In the genomic region with DNA sequence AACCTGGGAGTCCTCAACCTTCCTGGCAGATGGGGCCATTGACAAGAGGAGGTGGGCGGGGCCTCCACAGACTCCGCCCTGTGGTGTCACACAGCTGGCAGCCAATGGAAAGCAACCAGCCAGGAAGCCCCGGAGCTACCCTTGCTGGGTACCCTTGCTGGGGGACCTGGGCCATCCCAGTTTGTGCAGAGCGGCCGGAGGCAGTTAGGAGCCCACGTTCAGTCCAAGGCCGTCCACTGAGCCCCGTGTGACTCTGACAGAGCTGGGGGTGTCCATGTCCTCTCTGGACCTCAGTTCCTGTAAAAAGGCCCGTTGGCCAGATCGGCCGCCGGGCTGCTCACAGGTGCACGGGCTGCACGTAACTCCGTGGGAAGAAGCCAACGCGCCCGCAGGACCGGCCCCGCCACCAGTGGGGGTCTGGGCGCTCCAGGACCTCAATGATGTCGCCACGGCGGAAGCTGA, we compare ENCODE assay signal across 14 cellular contexts. TPM values are rescaled to one million over a fixed set of nuclear protein-coding genes. Genes with fewer than 3 reads are reported as not detected.
DNase-seq lines count a peak whose midpoint lies in the region; ATAC-seq, FAIRE-seq and TF ChIP-seq lines count a peak whose summit lies in the region.
"Had no signal": no experiment of that assay in that cellular context is flagged by ENCODE, and none has a peak within 500 bp of the region (broad histone marks: within the 10 kb centered on the region; RNA-seq: fewer than 3 reads in every experiment).

No MANE protein-coding gene starts in this region.

- H3K27ac ChIP-seq in OCI-LY7 (ENCODE audit: low read depth, low read length, poor library complexity, severe bottlenecking) (no peak overlapping the region), GM12878 (ENCODE audit: control insufficient read depth, insufficient read depth) (no peak overlapping the region)
- H3K27ac ChIP-seq: brain microvascular endothelial cell, esophagus muscularis mucosa, Peyer's patch had no signal

- no peaks in the 10 kb centered on the region for H3K9me2 ChIP-seq in OCI-LY7 (ENCODE audit: insufficient read depth, low read length)

- ATAC-seq in GM12878 (peak; percentile 69), GM19452 (IDR thresholded peaks at IDR 0.05; ENCODE audit: unreplicated experiment) (no peak), HG03521 (IDR thresholded peaks at IDR 0.05; ENCODE audit: unreplicated experiment) (no peak)

- H3K4me1 ChIP-seq in OCI-LY7 (ENCODE audit: insufficient read depth, low read length, poor library complexity, severe bottlenecking) = peaks cover 32% of the 10 kb centered on the region
- no peaks in the 10 kb centered on the region for H3K4me1 ChIP-seq in GM12878 (ENCODE audit: control insufficient read depth, insufficient read depth, low read length)
- H3K4me1 ChIP-seq: esophagus muscularis mucosa, HAP-1, Peyer's patch had no signal

- 90% methylated on average over 24 of the region's 24 CpGs for WGBS in GM12878 (ENCODE audit: insufficient coverage, insufficient replicate concordance, low lambda C conversion rate, missing lambda C conversion rate)

- CTCF ChIA-PET in OCI-LY7 (lab: Charles Lee; ENCODE audit: unreplicated experiment) = no interaction called here
- CTCF ChIA-PET in GM12878 (lab: Yijun Ruan, JAX) = interaction anchor here (0.6 kb wide), 1 partner anchor 61 kb away, joined by 3 read pairs; no protein-coding TSS in a partner anchor

- H3K9ac ChIP-seq in GM12878 (ENCODE audit: control insufficient read depth, insufficient read depth, low read length) = no peak overlapping the region

- H3K36me3 ChIP-seq in OCI-LY7 (ENCODE audit: insufficient read depth, low read length) = peaks cover 60% of the 10 kb centered on the region
- peaks cover 0 to 15% of the 10 kb centered on the region in 2 experiments; a peak in 3 of 4 replicates for H3K36me3 ChIP-seq in GM12878 (ENCODE audit: control insufficient read depth in 2 of 2, insufficient read depth in 2 of 2, low read length in 1 of 2)
- H3K36me3 ChIP-seq: brain microvascular endothelial cell, HAP-1, Peyer's patch had no signal

- no peak for TF ChIP-seq EP300 in GM12878 (IDR thresholded peaks at IDR 0.05; ENCODE audit: borderline replicate concordance in 1 of 2, control insufficient read depth in 1 of 2, low read depth in 2 of 2, low read length in 2 of 2)

- TF ChIP-seq CTCF in OCI-LY7 (conservative IDR thresholded peaks at IDR 0.05; ENCODE audit: low read length) (no peak), GM12878 (IDR thresholded peaks at IDR 0.05 in 2 of 3, conservative IDR thresholded peaks at IDR 0.05 in 1 of 3; ENCODE audit: control insufficient read depth in 2 of 3, extremely low read depth in 1 of 3, insufficient read depth in 1 of 3, low read depth in 3 of 3, low read length in 3 of 3) (no peak)

- no peak overlapping the region for H3K4me3 ChIP-seq in OCI-LY7 (ENCODE audit: low read depth, low read length, poor library complexity, severe bottlenecking)
- H3K4me3 ChIP-seq in GM12878 = no peak overlapping the region
- H3K4me3 ChIP-seq: esophagus muscularis mucosa, HAP-1, Peyer's patch had no signal

- 0 out of 2 replicates have a peak, but pooled peaks cover 3% of the 10 kb centered on the region for H4K20me1 ChIP-seq in OCI-LY7 (ENCODE audit: insufficient read depth, low read length)
- no peaks in the 10 kb centered on the region for H4K20me1 ChIP-seq in GM12878 (ENCODE audit: control insufficient read depth, insufficient read depth)

- peak; percentile 78 for FAIRE-seq in GM12891 (lab: Jason Lieb, UNC)
- no peak for FAIRE-seq in GM12878 (lab: Jason Lieb, UNC)

- TF ChIP-seq POLR2A in GM12891 (IDR thresholded peaks at IDR 0.05; ENCODE audit: low read depth, low read length) (no peak), GM12878 (IDR thresholded peaks at IDR 0.05; ENCODE audit: low read depth, low read length) (no peak)

- H3K4me2 ChIP-seq in OCI-LY7 (ENCODE audit: low read length) (no peak overlapping the region), GM12878 (ENCODE audit: control insufficient read depth, insufficient read depth) (no peak overlapping the region)

- in situ Hi-C loops in GM12878 (cut with MboI) = no loop called here

- H3K79me2 ChIP-seq in OCI-LY7 (ENCODE audit: insufficient read depth, low read depth, low read length) (no peaks in the 10 kb centered on the region), GM12878 (ENCODE audit: control insufficient read depth, insufficient read depth, low read length) (no peaks in the 10 kb centered on the region)

- RAD21 ChIA-PET in GM12878 (lab: Charles Lee; ENCODE audit: unreplicated experiment) = no interaction called here

- POLR2A ChIA-PET in OCI-LY7 (lab: Charles Lee) (no interaction called here), GM12878 (lab: Charles Lee) (no interaction called here)

- DNase-seq in GM12891 (ENCODE audit: insufficient read length, low spot score) (no peak), OCI-LY7 (ENCODE audit: low spot score) (peak; percentile 79), GM12878 (ENCODE audit: low read depth, low spot score) (no peak), NCI-H2081 (lab: John Stamatoyannopoulos, UW) (no peak), NCI-H2196 treated with DMSO at 0.1 percent for 48 hours (lab: John Stamatoyannopoulos, UW; ENCODE audit: unreplicated experiment) (no peak)
- peak; percentile 52 for DNase-seq in stimulated activated CD4-positive, alpha-beta T cell treated with anti-CD3 and anti-CD28 coated beads, Interleukin-1b, Interleukin-23, amount 100 ng/mL, for 48 hours
- DNase-seq: brain microvascular endothelial cell, NCI-H1417 treated with DMSO at 0.1 percent for 48 hours, occipital lobe had no signal

- intact Hi-C loops in OCI-LY7 (cut with micrococcal nuclease; ENCODE audit: unreplicated experiment) (no loop called here), GM12878 (cut with micrococcal nuclease; ENCODE audit: unreplicated experiment) (no loop called here)

- H2AFZ ChIP-seq in OCI-LY7 (ENCODE audit: low read length) = no peak overlapping the region
- no peak overlapping the region for H2AFZ ChIP-seq in GM12878 (ENCODE audit: control insufficient read depth, low read depth, low read length)

- no peak for TF ChIP-seq RAD21 in GM12878 (IDR thresholded peaks at IDR 0.05; ENCODE audit: insufficient read depth, low read depth, low read length)

- BruUV-seq in OCI-LY7 (replicated peaks; lab: Mats Ljungman, UMichigan) = no TSS peak
- BruUV-seq in GM12878 (replicated peaks; lab: Mats Ljungman, UMichigan) = no TSS peak

- H3K9me3 ChIP-seq in OCI-LY7 (ENCODE audit: low read length) (no peaks in the 10 kb centered on the region), GM12878 (replicated peaks; ENCODE audit: control insufficient read depth, insufficient read depth, low read length) (no peaks in the 10 kb centered on the region)
- H3K9me3 ChIP-seq: esophagus muscularis mucosa, HAP-1, Peyer's patch had no signal

- SMC1A ChIA-PET in GM12878 (lab: Charles Lee; ENCODE audit: uncharacterized antibody, unreplicated experiment) = no interaction called here

- H3K27me3 ChIP-seq in GM12878 (replicated peaks in 1 of 2; ENCODE audit: control insufficient read depth in 2 of 2, insufficient read depth in 2 of 2, low read length in 1 of 2) = no peaks in the 10 kb centered on the region
- H3K27me3 ChIP-seq: esophagus muscularis mucosa, Peyer's patch had no signal

TF ChIP-seq in GM12891, 5 proteins besides CTCF, POLR2A, EP300 and RAD21 (continues in another document):
- TF ChIP-seq SPI1 (IDR thresholded peaks at IDR 0.05; ENCODE audit: low read depth, low read length) = no peak
- TF ChIP-seq POU2F2 (IDR thresholded peaks at IDR 0.05; ENCODE audit: low read depth, low read length) = no peak

TF ChIP-seq in GM12878, 131 proteins besides CTCF, POLR2A, EP300 and RAD21 (continues in another document):
- TF ChIP-seq ZNF274 (IDR thresholded peaks at IDR 0.05; ENCODE audit: insufficient read depth, insufficient read length) = no peak

RNA-seq across cellular contexts. Expression of gene FAM83G, which starts 17.1 kb away (rescaled TPM):
- polyA plus RNA-seq in GM12891 (2012; ENCODE audit: low read depth, missing spikeins) = 3.9 TPM
- total RNA-seq in OCI-LY7 (2014; rRNA removed; shearing (Covaris generic)) = 5.0 and 15.3 TPM in 2 replicates
- total RNA-seq in OCI-LY7 (2022) (9.1 and 10.4 TPM in 2 replicates), GM12878 (2014; rRNA removed) (14.1 and 14.8 TPM in 2 replicates), GM12878 (2014; rRNA removed; fragmentation: Illumina TruSeq; extraction: Trizol) (5.8 and 6.9 TPM in 2 replicates), GM12878 (2021) (15.1 and 16.7 TPM in 2 replicates)
- total RNA-seq in GM12878 (2013; cell fraction: nucleolus; rRNA removed) = 23.3 and 27.2 TPM in 2 replicates
- 1.5 TPM for polyA plus RNA-seq in GM12878 (2011; ENCODE audit: low read depth)
- polyA plus RNA-seq in GM12878 (2011; rRNA removed) (3.8 and 7.5 TPM in 2 replicates), GM12878 (2014; fragmentation: Illumina TruSeq; extraction: Trizol) (3.3 and 5.9 TPM in 2 replicates), GM12878 (2014; fragmentation: Nextera tagmentation; extraction: Ambion mirVana) (under 1 TPM; 0.03 to 0.07 TPM), GM12878 (2014; rRNA removed) (11.7 and 13.1 TPM in 2 replicates), GM12878 (2016; fragmentation: Nextera tagmentation; extraction: Ambion mirVana) (1 to 10 TPM; 5.0 to 6.0 TPM)
- polyA plus RNA-seq in GM12878 (2011; cell fraction: cytosol; rRNA removed) = 8.7 and 11.9 TPM in 2 replicates
- 32.3 and 34.6 TPM in 2 replicates for polyA plus RNA-seq in GM12878 (2011; cell fraction: nucleus; rRNA removed)
- 5.1 and 5.5 TPM in 2 replicates for polyA plus RNA-seq in GM12878 (2012)
- 7.5 and 14.2 TPM in 2 replicates for polyA minus RNA-seq in GM12878 (2011; rRNA and poly(A)+ RNA removed)
- 5.8 and 6.5 TPM in 2 replicates for polyA minus RNA-seq in GM12878 (2011; cell fraction: cytosol; rRNA and poly(A)+ RNA removed)
- polyA minus RNA-seq in GM12878 (2011; cell fraction: nucleus; rRNA and poly(A)+ RNA removed) = 8.9 and 13.5 TPM in 2 replicates

RNA-seq across cellular contexts. Expression of gene GRAP, which starts 25.1 kb away (rescaled TPM):
- polyA plus RNA-seq in GM12891 (2012; ENCODE audit: low read depth, missing spikeins) = 20.8 TPM
- 176 and 221 TPM in 2 replicates for total RNA-seq in OCI-LY7 (2014; rRNA removed; shearing (Covaris generic))
- 125 and 154 TPM in 2 replicates for total RNA-seq in OCI-LY7 (2022)
- 20.9 and 22.9 TPM in 2 replicates for total RNA-seq in GM12878 (2013; cell fraction: nucleolus; rRNA removed)
- 72.6 and 78.3 TPM in 2 replicates for total RNA-seq in GM12878 (2014; rRNA removed)
- total RNA-seq in GM12878 (2014; rRNA removed; fragmentation: Illumina TruSeq; extraction: Trizol) = 36.3 and 37.5 TPM in 2 replicates
- 50.4 and 51.2 TPM in 2 replicates for total RNA-seq in GM12878 (2021)
- polyA plus RNA-seq in GM12878 (2011; ENCODE audit: low read depth) = 9.0 TPM
- polyA plus RNA-seq in GM12878 (2011; rRNA removed) = 11.0 and 18.5 TPM in 2 replicates
- 27.0 and 33.8 TPM in 2 replicates for polyA plus RNA-seq in GM12878 (2011; cell fraction: cytosol; rRNA removed)
- polyA plus RNA-seq in GM12878 (2011; cell fraction: nucleus; rRNA removed) = 34.3 and 41.5 TPM in 2 replicates
- polyA plus RNA-seq in GM12878 (2012) = 29.0 and 29.6 TPM in 2 replicates
- polyA plus RNA-seq in GM12878 (2014; fragmentation: Illumina TruSeq; extraction: Trizol) = 31.2 and 40.1 TPM in 2 replicates
- polyA plus RNA-seq in GM12878 (2014; fragmentation: Nextera tagmentation; extraction: Ambion mirVana) = 1 to 10 TPM in 1 of 2 experiments, under 1 TPM in 1; 0.58 to 1.7 TPM
- 65.2 and 72.3 TPM in 2 replicates for polyA plus RNA-seq in GM12878 (2014; rRNA removed)
- 10 to 100 TPM; 30.6 to 35.6 TPM for polyA plus RNA-seq in GM12878 (2016; fragmentation: Nextera tagmentation; extraction: Ambion mirVana)
- 9.7 and 24.5 TPM in 2 replicates for polyA minus RNA-seq in GM12878 (2011; rRNA and poly(A)+ RNA removed)
- 9.0 and 9.9 TPM in 2 replicates for polyA minus RNA-seq in GM12878 (2011; cell fraction: cytosol; rRNA and poly(A)+ RNA removed)
- polyA minus RNA-seq in GM12878 (2011; cell fraction: nucleus; rRNA and poly(A)+ RNA removed) = 12.0 and 14.2 TPM in 2 replicates

Comparison
In these comparisons a context has a peak if more than half of its experiments do, and no peak if none do; other contexts are left out.
1. DNase-seq: peak in OCI-LY7 (single experiment) and stimulated activated CD4-positive, alpha-beta T cell treated with anti-CD3 and anti-CD28 coated beads, Interleukin-1b, Interleukin-23, amount 100 ng/mL, for 48 hours (single experiment); none in GM12891 (single experiment), GM12878 (single experiment), NCI-H2081 (0 of 2) and NCI-H2196 treated with DMSO at 0.1 percent for 48 hours (single experiment).